In the genomic region with DNA sequence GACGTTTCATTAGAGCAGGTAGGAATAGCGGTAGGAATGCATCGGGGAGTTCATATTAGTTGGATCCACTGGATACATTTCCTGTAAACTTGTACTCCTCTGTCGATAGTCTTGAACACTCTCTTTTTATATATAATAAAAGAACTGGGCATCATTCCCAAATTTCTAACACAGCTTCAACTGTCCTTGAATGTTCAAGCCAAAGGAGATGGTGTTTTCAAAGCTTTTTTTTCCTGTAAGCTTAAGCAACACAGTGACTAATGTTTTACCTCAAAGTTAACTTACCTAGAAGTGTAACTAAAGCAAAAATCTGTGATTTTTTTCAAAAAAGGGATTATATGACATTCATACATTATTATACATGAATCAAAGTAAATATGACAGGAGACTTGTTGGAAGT, we compare ENCODE assay signal across 14 cellular contexts.
"Had no signal": no experiment of that assay in that cellular context is flagged by ENCODE, and none has a peak within 500 bp of the region (broad histone marks: within the 10 kb centered on the region; RNA-seq: fewer than 3 reads in every experiment).

No MANE protein-coding gene starts in this region.

- ATAC-seq: activated CD8-positive, alpha-beta T cell treated with anti-CD3 and anti-CD28 coated beads, Interleukin-2, amount 10 ng/mL, durations not matched to agents 7 days and 5 days; naive thymus-derived CD8-positive, alpha-beta T cell had no signal

- H3K4me3 ChIP-seq: adrenal gland, colonic mucosa, SK-N-MC had no signal

- H3K4me1 ChIP-seq: colonic mucosa had no signal

- H3K9me3 ChIP-seq: adrenal gland, colonic mucosa, neutrophil had no signal

- DNase-seq: activated CD4-positive, alpha-beta T cell treated with anti-CD3 and anti-CD28 coated beads, Interleukin-2, amount 10 ng/mL, durations not matched to agents 24 days and 14 days; activated CD8-positive, alpha-beta T cell treated with anti-CD3 and anti-CD28 coated beads, Interleukin-2, amount 10 ng/mL, durations not matched to agents 7 days and 5 days; activated naive CD4-positive, alpha-beta T cell treated with anti-CD3 and anti-CD28 coated beads, Interleukin-2, amount 50 U/mL, for 16 hours; activated T-cell treated with anti-CD3 and anti-CD28 coated beads, Interleukin-2, amount 50 U/mL, for 24 hours; adrenal gland; caudate nucleus; colonic mucosa; head of caudate nucleus; left ventricle myocardium superior; mesenchymal stem cell; naive thymus-derived CD8-positive, alpha-beta T cell; stimulated activated naive CD4-positive, alpha-beta T cell had no signal

- H3K36me3 ChIP-seq: colonic mucosa had no signal

- H3K27me3 ChIP-seq: adrenal gland, colonic mucosa, neutrophil had no signal
